8 cellular contexts compared by ENCODE assay signal in genomic region chr5:140363631-140364471, GRCh38. TPM values are rescaled to one million over a fixed set of nuclear protein-coding genes. Genes with fewer than 3 reads are reported as not detected.
DNase-seq lines count a peak whose midpoint lies in the region; ATAC-seq, FAIRE-seq and TF ChIP-seq lines count a peak whose summit lies in the region.

No MANE protein-coding gene starts in this region.

- no peak overlapping the region for H3K27ac Mint-ChIP-seq in activated naive CD8-positive, alpha-beta T cell

- H3K9ac ChIP-seq in iPS-18a (ENCODE audit: low read length): peak overlapping the region; percentile 60
- no peak overlapping the region for H3K9ac ChIP-seq in SK-N-SH

- H3K4me1 Mint-ChIP-seq in activated T-cell treated with anti-CD3 and anti-CD28 coated beads, Interleukin-2, amount 50 U/mL, for 4 hours (ENCODE audit: low read depth): peaks cover 4% of the 10 kb centered on the region
- H3K4me1 Mint-ChIP-seq in activated naive CD8-positive, alpha-beta T cell (ENCODE audit: low read depth): peaks cover 4% of the 10 kb centered on the region

- H3K4me2 ChIP-seq in SK-N-SH: no peak overlapping the region

- no peaks in the 10 kb centered on the region for H3K27me3 Mint-ChIP-seq in activated T-cell treated with anti-CD3 and anti-CD28 coated beads, Interleukin-2, amount 50 U/mL, for 4 hours (ENCODE audit: low read depth)
- H3K27me3 Mint-ChIP-seq in activated naive CD8-positive, alpha-beta T cell: no peaks in the 10 kb centered on the region

- intact Hi-C loops in stomach (cut with DNase I; ENCODE audit: low total_unique reads): no loop called here

- H3K4me3 Mint-ChIP-seq in activated T-cell treated with anti-CD3 and anti-CD28 coated beads, Interleukin-2, amount 50 U/mL, for 4 hours: peak overlapping the region; percentile 68
- peak overlapping the region; percentile 3 for H3K4me3 Mint-ChIP-seq in activated naive CD8-positive, alpha-beta T cell

- TF ChIP-seq CTCF in stomach (IDR thresholded peaks at IDR 0.05): no peak
- no peak for TF ChIP-seq CTCF in SK-N-SH (IDR thresholded peaks at IDR 0.05)

- FAIRE-seq in GM12892 (lab: Jason Lieb, UNC): no peak

- no peaks in the 10 kb centered on the region for H3K9me3 Mint-ChIP-seq in activated T-cell treated with anti-CD3 and anti-CD28 coated beads, Interleukin-2, amount 50 U/mL, for 4 hours
- no peaks in the 10 kb centered on the region for H3K9me3 Mint-ChIP-seq in activated naive CD8-positive, alpha-beta T cell (ENCODE audit: low read depth)

- POLR2A ChIA-PET in SK-N-SH (lab: Yijun Ruan, JAX): no interaction called here

- 56 to 68% (median 61%) methylated on average over 17 to 20 of the region's 20 CpGs for WGBS in stomach, 5 donors
- WGBS in SK-N-SH (ENCODE audit: low lambda C conversion rate): 77% methylated on average over 19 of the region's 20 CpGs

- H4K20me1 ChIP-seq in SK-N-SH (ENCODE audit: insufficient read depth): no peaks in the 10 kb centered on the region

- no peak overlapping the region for H3K27ac ChIP-seq in iPS-18a (ENCODE audit: low read length)
- no peak overlapping the region for H3K27ac ChIP-seq in stomach
- H3K27ac ChIP-seq in SJCRH30: no peak overlapping the region
- no peak overlapping the region for H3K27ac ChIP-seq in SK-N-SH (ENCODE audit: low read depth in 2 of 2, low read length in 1 of 2)

- H3K36me3 Mint-ChIP-seq in activated T-cell treated with anti-CD3 and anti-CD28 coated beads, Interleukin-2, amount 50 U/mL, for 4 hours (ENCODE audit: insufficient read depth): no peaks in the 10 kb centered on the region
- no peaks in the 10 kb centered on the region for H3K36me3 Mint-ChIP-seq in activated naive CD8-positive, alpha-beta T cell

- TF ChIP-seq POLR2A in stomach (IDR thresholded peaks at IDR 0.05) (no peak), GM12892 (IDR thresholded peaks at IDR 0.05; ENCODE audit: low read depth, low read length) (no peak)

- no peaks in the 10 kb centered on the region for H3K36me3 ChIP-seq in iPS-18a (ENCODE audit: control insufficient read depth, low read depth, low read length)
- H3K36me3 ChIP-seq in stomach: no peaks in the 10 kb centered on the region
- no peaks in the 10 kb centered on the region for H3K36me3 ChIP-seq in SJCRH30
- H3K36me3 ChIP-seq in SK-N-SH (replicated peaks in 1 of 2; ENCODE audit: control insufficient read depth in 1 of 2, insufficient read depth in 2 of 2, low read length in 1 of 2): no peaks in the 10 kb centered on the region

- H3K9me3 ChIP-seq in iPS-18a (ENCODE audit: control insufficient read depth, low read depth, low read length) (no peaks in the 10 kb centered on the region), stomach (no peaks in the 10 kb centered on the region), SJCRH30 (replicated peaks) (no peaks in the 10 kb centered on the region), SK-N-SH (no peaks in the 10 kb centered on the region)

- peak overlapping the region; percentile 73 for H3K4me3 ChIP-seq in iPS-18a (ENCODE audit: low read length)
- peak overlapping the region; percentile 21 to 44 (median 32) for H3K4me3 ChIP-seq in stomach
- H3K4me3 ChIP-seq in SJCRH30: no peak overlapping the region
- H3K4me3 ChIP-seq in SK-N-SH (ENCODE audit: low read depth in 2 of 2, low read length in 1 of 2): no peak overlapping the region

- no peaks in the 10 kb centered on the region for H3K27me3 ChIP-seq in iPS-18a (ENCODE audit: control insufficient read depth, insufficient read depth, low read length)
- no peaks in the 10 kb centered on the region for H3K27me3 ChIP-seq in stomach
- no peaks in the 10 kb centered on the region; the same call in 1 of the 2 replicates for H3K27me3 ChIP-seq in SJCRH30
- H3K27me3 ChIP-seq in SK-N-SH (ENCODE audit: insufficient read depth): no peaks in the 10 kb centered on the region

- TF ChIP-seq EP300 in stomach (IDR thresholded peaks at IDR 0.05) (no peak), SK-N-SH (IDR thresholded peaks at IDR 0.05; ENCODE audit: borderline replicate concordance in 1 of 2, low read depth in 1 of 2, low read length in 1 of 2) (no peak)

- no peak for TF ChIP-seq RAD21 in SK-N-SH (IDR thresholded peaks at IDR 0.05; ENCODE audit: low read length)

- no peak for DNase-seq in activated T-cell treated with anti-CD3 and anti-CD28 coated beads, Interleukin-2, amount 50 U/mL, for 4 hours
- no peak for DNase-seq in activated T-cell treated with anti-CD3 and anti-CD28 coated beads, Interleukin-2, amount 50 U/mL, for 1 hour
- no peak for DNase-seq in stomach
- DNase-seq in SJCRH30: no peak
- DNase-seq in SK-N-SH: no peak
- no peak for DNase-seq in GM12892 (ENCODE audit: insufficient read length)

- H2AFZ ChIP-seq in SK-N-SH (ENCODE audit: low read depth): no peak overlapping the region

- CTCF ChIA-PET in SK-N-SH (lab: Yijun Ruan, JAX): interaction anchor here (0.6 to 2.6 kb wide), 28 partner anchors 8 to 362 kb away, joined by 3 to 21 read pairs (median 4); partner anchors contain the start of genes IK and NDUFA2

- no peaks in the 10 kb centered on the region for H3K79me2 ChIP-seq in SK-N-SH (ENCODE audit: insufficient read depth)

- ATAC-seq in activated T-cell treated with anti-CD3 and anti-CD28 coated beads, Interleukin-2, amount 50 U/mL, for 4 hours: no peak

- no peaks in the 10 kb centered on the region for H3K9me2 ChIP-seq in SK-N-SH

- H3F3A ChIP-seq in SK-N-SH (replicated peaks; ENCODE audit: insufficient read depth): no peaks in the 10 kb centered on the region

- no peaks in the 10 kb centered on the region for H3K4me1 ChIP-seq in iPS-18a (ENCODE audit: control insufficient read depth, low read depth, low read length)
- peaks cover 6 to 10% (median 7%) of the 10 kb centered on the region in 4 donors for H3K4me1 ChIP-seq in stomach
- no peaks in the 10 kb centered on the region for H3K4me1 ChIP-seq in SJCRH30
- peaks cover 0 to 2% of the 10 kb centered on the region in 2 experiments; a peak in 1 of 4 replicates for H3K4me1 ChIP-seq in SK-N-SH (ENCODE audit: control insufficient read depth in 1 of 2, insufficient read depth in 2 of 2, low read depth in 1 of 2, low read length in 1 of 2)

TF ChIP-seq in SK-N-SH, 30 proteins besides CTCF, POLR2A, EP300 and RAD21 (continues in another document):
- TF ChIP-seq MEF2A (IDR thresholded peaks at IDR 0.05; ENCODE audit: borderline replicate concordance, low read depth) (no peak), TCF12 (IDR thresholded peaks at IDR 0.05) (no peak), JUND (IDR thresholded peaks at IDR 0.05) (no peak), USF2 (IDR thresholded peaks at IDR 0.05; ENCODE audit: borderline replicate concordance, low read depth, low read length) (no peak), MAX (IDR thresholded peaks at IDR 0.05; ENCODE audit: low read depth) (no peak), CHD2 (IDR thresholded peaks at IDR 0.05; ENCODE audit: low read length, partially characterized antibody) (no peak), RXRA (IDR thresholded peaks at IDR 0.05; ENCODE audit: borderline replicate concordance, low read depth) (no peak), FOXJ3 (CRISPR knock-in tag; IDR thresholded peaks at IDR 0.05) (no peak), FOXM1 (IDR thresholded peaks at IDR 0.05; ENCODE audit: low read depth) (no peak), GABPA (IDR thresholded peaks at IDR 0.05; ENCODE audit: low read depth) (no peak)
- TF ChIP-seq, protein P1, sequence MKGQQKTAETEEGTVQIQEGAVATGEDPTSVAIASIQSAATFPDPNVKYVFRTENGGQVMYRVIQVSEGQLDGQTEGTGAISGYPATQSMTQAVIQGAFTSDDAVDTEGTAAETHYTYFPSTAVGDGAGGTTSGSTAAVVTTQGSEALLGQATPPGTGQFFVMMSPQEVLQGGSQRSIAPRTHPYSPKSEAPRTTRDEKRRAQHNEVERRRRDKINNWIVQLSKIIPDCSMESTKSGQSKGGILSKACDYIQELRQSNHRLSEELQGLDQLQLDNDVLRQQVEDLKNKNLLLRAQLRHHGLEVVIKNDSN (IDR thresholded peaks at IDR 0.05; ENCODE audit: borderline replicate concordance, low read depth): no peak

RNA-seq across cellular contexts. Expression of gene SLC4A9, which starts 3.9 kb away (rescaled TPM):
- not detected for total RNA-seq in activated T-cell treated with anti-CD3 and anti-CD28 coated beads, Interleukin-2, amount 50 U/mL, for 4 hours
- total RNA-seq in stomach: not detected
- under 1 TPM in 1 of 3 donors, not detected in 2; 0.30 TPM for polyA plus RNA-seq in stomach
- total RNA-seq in SJCRH30 (2014; rRNA removed; shearing (Covaris generic)): not detected in 2 replicates
- 0.02 TPM in 1 of 2 replicates, not detected in the other for polyA plus RNA-seq in SK-N-SH (2012; rRNA removed)
- 0.01 TPM in 2 replicates for polyA plus RNA-seq in SK-N-SH (2012; cell fraction: cytosol; rRNA removed)
- polyA plus RNA-seq in SK-N-SH (2012; cell fraction: nucleus; rRNA removed): 0.09 and 0.10 TPM in 2 replicates
- not detected for polyA plus RNA-seq in GM12892 (2012; ENCODE audit: missing spikeins)

RNA-seq across cellular contexts. Expression of gene HBEGF, which starts 17.4 kb away (rescaled TPM):
- 1 to 10 TPM; 3.8 to 5.2 (median 4.0) TPM for total RNA-seq in activated T-cell treated with anti-CD3 and anti-CD28 coated beads, Interleukin-2, amount 50 U/mL, for 4 hours
- total RNA-seq in stomach: 10 to 100 TPM in 3 of 5 donors, 1 to 10 TPM in 2; 1.2 to 39.8 (median 27.7) TPM
- polyA plus RNA-seq in stomach (10 to 100 TPM in 2 of 3 donors, 1 to 10 TPM in 1; 8.5 to 15.0 (median 11.8) TPM), SK-N-SH (2012; rRNA removed) (56.2 and 59.8 TPM in 2 replicates)
- total RNA-seq in SJCRH30 (2014; rRNA removed; shearing (Covaris generic)): 6.5 and 7.1 TPM in 2 replicates
- polyA plus RNA-seq in SK-N-SH (2012; cell fraction: cytosol; rRNA removed): 39.3 and 56.3 TPM in 2 replicates
- 73.4 and 106 TPM in 2 replicates for polyA plus RNA-seq in SK-N-SH (2012; cell fraction: nucleus; rRNA removed)
- 2.1 TPM for polyA plus RNA-seq in GM12892 (2012; ENCODE audit: missing spikeins)

RNA-seq across cellular contexts. Expression of gene ANKHD1, which starts 37.8 kb away (rescaled TPM):
- 100 to 1,000 TPM in 1 of 3 donors, 10 to 100 TPM in 2; 88.6 to 102 (median 95.1) TPM for total RNA-seq in activated T-cell treated with anti-CD3 and anti-CD28 coated beads, Interleukin-2, amount 50 U/mL, for 4 hours
- 100 to 1,000 TPM in 4 of 5 donors, 10 to 100 TPM in 1; 99.6 to 249 (median 175) TPM for total RNA-seq in stomach
- polyA plus RNA-seq in stomach (10 to 100 TPM; 22.0 to 99.4 (median 37.6) TPM), SK-N-SH (2012; rRNA removed) (26.7 and 36.4 TPM in 2 replicates)
- 89.1 and 106 TPM in 2 replicates for total RNA-seq in SJCRH30 (2014; rRNA removed; shearing (Covaris generic))
- polyA plus RNA-seq in SK-N-SH (2012; cell fraction: cytosol; rRNA removed): 23.0 and 24.5 TPM in 2 replicates
- polyA plus RNA-seq in SK-N-SH (2012; cell fraction: nucleus; rRNA removed): 62.8 and 92.2 TPM in 2 replicates
- polyA plus RNA-seq in GM12892 (2012; ENCODE audit: missing spikeins): 63.3 TPM

Comparison
In these comparisons a context has a peak if more than half of its experiments do, and no peak if none do; other contexts are left out.
1. H3K4me3 ChIP-seq: peak in iPS-18a (single experiment) and stomach (4 of 4); none in SJCRH30 (single experiment) and SK-N-SH (0 of 2).